In the genomic region with DNA sequence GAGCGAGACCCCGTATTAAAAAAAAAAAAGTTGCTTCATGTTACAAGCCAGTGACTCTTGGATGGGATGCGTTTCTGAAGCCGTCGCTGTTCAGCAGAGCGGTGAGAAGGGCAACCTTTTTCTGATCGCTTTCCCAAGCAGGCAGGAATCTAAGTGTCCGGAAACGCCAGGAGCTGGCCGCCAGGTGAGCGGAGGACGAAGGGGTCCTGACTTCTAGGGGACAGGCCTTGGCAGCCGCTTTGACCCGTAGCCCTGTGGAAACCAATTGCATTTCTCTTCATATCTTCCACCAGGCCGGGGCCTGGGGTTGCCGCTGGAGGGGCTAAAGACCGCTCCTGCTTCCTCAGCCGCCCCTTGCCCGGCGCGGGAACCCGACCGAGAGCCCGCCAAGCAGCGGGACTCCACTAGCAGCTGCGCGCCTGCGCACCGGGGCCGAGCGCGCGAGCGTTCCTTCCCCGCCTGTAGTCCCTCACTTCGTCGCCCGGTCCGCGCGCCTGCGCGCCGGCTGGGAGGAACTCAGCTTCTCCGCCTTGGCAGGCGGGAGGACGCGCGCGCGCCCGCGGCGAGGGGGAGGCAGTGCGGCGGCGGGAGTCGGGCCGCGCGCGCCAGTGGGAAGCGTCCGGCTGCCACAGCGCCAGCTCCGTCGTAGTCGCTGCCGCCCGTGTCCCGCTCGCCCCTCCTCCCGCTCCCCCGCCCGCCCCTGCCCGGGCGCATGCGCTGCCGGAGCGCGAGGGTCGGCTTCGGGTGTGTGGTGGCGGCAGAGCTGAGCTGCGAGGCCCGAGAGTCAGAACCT, we compare ENCODE assay signal across 8 cellular contexts. TPM values are rescaled to one million over a fixed set of nuclear protein-coding genes. Genes with fewer than 3 reads are reported as not detected.
A peak's percentile ranks its signal among the peaks of the same experiment; 100 is the strongest.
DNase-seq lines count a peak whose midpoint lies in the region; ATAC-seq and TF ChIP-seq lines count a peak whose summit lies in the region.

A gene with protein sequence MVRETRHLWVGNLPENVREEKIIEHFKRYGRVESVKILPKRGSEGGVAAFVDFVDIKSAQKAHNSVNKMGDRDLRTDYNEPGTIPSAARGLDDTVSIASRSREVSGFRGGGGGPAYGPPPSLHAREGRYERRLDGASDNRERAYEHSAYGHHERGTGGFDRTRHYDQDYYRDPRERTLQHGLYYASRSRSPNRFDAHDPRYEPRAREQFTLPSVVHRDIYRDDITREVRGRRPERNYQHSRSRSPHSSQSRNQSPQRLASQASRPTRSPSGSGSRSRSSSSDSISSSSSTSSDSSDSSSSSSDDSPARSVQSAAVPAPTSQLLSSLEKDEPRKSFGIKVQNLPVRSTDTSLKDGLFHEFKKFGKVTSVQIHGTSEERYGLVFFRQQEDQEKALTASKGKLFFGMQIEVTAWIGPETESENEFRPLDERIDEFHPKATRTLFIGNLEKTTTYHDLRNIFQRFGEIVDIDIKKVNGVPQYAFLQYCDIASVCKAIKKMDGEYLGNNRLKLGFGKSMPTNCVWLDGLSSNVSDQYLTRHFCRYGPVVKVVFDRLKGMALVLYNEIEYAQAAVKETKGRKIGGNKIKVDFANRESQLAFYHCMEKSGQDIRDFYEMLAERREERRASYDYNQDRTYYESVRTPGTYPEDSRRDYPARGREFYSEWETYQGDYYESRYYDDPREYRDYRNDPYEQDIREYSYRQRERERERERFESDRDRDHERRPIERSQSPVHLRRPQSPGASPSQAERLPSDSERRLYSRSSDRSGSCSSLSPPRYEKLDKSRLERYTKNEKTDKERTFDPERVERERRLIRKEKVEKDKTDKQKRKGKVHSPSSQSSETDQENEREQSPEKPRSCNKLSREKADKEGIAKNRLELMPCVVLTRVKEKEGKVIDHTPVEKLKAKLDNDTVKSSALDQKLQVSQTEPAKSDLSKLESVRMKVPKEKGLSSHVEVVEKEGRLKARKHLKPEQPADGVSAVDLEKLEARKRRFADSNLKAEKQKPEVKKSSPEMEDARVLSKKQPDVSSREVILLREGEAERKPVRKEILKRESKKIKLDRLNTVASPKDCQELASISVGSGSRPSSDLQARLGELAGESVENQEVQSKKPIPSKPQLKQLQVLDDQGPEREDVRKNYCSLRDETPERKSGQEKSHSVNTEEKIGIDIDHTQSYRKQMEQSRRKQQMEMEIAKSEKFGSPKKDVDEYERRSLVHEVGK (N-terminal part only) (plus strand): TSS at position 608 of the 793 bp plus-strand sequence. CDS start 361 bp downstream, outside the sequence.

- H3K36me3 Mint-ChIP-seq in CD14-positive monocyte = peaks cover 0 to 4% of the 10 kb centered on the region in 2 donors
- peaks cover 8% of the 10 kb centered on the region for H3K36me3 Mint-ChIP-seq in activated CD4-positive, alpha-beta memory T cell treated with anti-CD3 and anti-CD28 coated beads for 36 hours

- H3K4me3 Mint-ChIP-seq in CD14-positive monocyte = peak within 1 kb of the TSS; percentile 99 to 100
- H3K4me3 Mint-ChIP-seq in activated CD4-positive, alpha-beta memory T cell treated with anti-CD3 and anti-CD28 coated beads for 36 hours = peak within 1 kb of the TSS; percentile 98

- peak within 1 kb of the TSS; percentile 96 to 99 (median 98) for H3K27ac Mint-ChIP-seq in CD14-positive monocyte
- H3K27ac Mint-ChIP-seq in activated CD4-positive, alpha-beta memory T cell treated with anti-CD3 and anti-CD28 coated beads for 36 hours = peak within 1 kb of the TSS; percentile 93

- intact Hi-C loops in CD14-positive monocyte (cut with micrococcal nuclease) = loop anchor here (1.0 to 5.0 kb wide), 2 partner anchors 13 to 35 kb away; no protein-coding TSS in a partner anchor
- intact Hi-C loops in activated CD4-positive, alpha-beta memory T cell treated with anti-CD3 and anti-CD28 coated beads for 36 hours (cut with micrococcal nuclease) = loop anchor here (1.0 to 2.0 kb wide), 4 partner anchors 12 to 320 kb away; a partner anchor contains a TSS
- intact Hi-C loops in right lobe of liver (cut with DNase I) = no loop called here

- under 1% methylated on average over 25 of the region's 86 CpGs for WGBS in right lobe of liver (ENCODE audit: insufficient coverage, low coverage, low lambda C conversion rate, missing lambda C conversion rate)

- H3K4me1 ChIP-seq in right lobe of liver = peaks cover 0 to 61% (median 16%) of the 10 kb centered on the region in 4 donors

- H3K4me3 ChIP-seq in right lobe of liver = peak within 1 kb of the TSS; percentile 74 to 87 (median 85)

- no peaks in the 10 kb centered on the region for H3K36me3 ChIP-seq in right lobe of liver

- no peaks in the 10 kb centered on the region for H3K27me3 Mint-ChIP-seq in CD14-positive monocyte (ENCODE audit: low read depth in 3 of 3)
- H3K27me3 Mint-ChIP-seq in activated CD4-positive, alpha-beta memory T cell treated with anti-CD3 and anti-CD28 coated beads for 36 hours = no peaks in the 10 kb centered on the region

- ATAC-seq in GM19452 (IDR thresholded peaks at IDR 0.05; ENCODE audit: unreplicated experiment) (peak; percentile 55), right lobe of liver (peak; percentile 79 to 89 (median 85))

- H3K4me1 Mint-ChIP-seq in CD14-positive monocyte = peaks cover 43% of the 10 kb centered on the region
- H3K4me1 Mint-ChIP-seq in activated CD4-positive, alpha-beta memory T cell treated with anti-CD3 and anti-CD28 coated beads for 36 hours (ENCODE audit: low read depth) = peaks cover 45% of the 10 kb centered on the region

- no peak for TF ChIP-seq CTCF in CD14-positive monocyte (IDR thresholded peaks at IDR 0.05)
- TF ChIP-seq CTCF in right lobe of liver (IDR thresholded peaks at IDR 0.05) = peak in 1 of 4 donors; percentile 14

- CTCF ChIA-PET in activated CD4-positive, alpha-beta memory T cell treated with anti-CD3 and anti-CD28 coated beads for 36 hours (lab: Charles Lee) = interaction anchor here (0.8 to 2.6 kb wide), 5 partner anchors 10 to 160 kb away, joined by 3 to 17 read pairs (median 9); no protein-coding TSS in a partner anchor

- H3K27me3 ChIP-seq in right lobe of liver = no peaks in the 10 kb centered on the region

- no peaks in the 10 kb centered on the region for H3K9me3 ChIP-seq in right lobe of liver

- peaks cover 0 to 1% (median 0%) of the 10 kb centered on the region in 7 donors for H3K9me3 Mint-ChIP-seq in CD14-positive monocyte
- H3K9me3 Mint-ChIP-seq in activated CD4-positive, alpha-beta memory T cell treated with anti-CD3 and anti-CD28 coated beads for 36 hours = no peaks in the 10 kb centered on the region

- peak within 1 kb of the TSS; percentile 95 to 99 (median 97) for H3K27ac ChIP-seq in right lobe of liver

- POLR2A ChIA-PET in activated CD4-positive, alpha-beta memory T cell treated with anti-CD3 and anti-CD28 coated beads for 36 hours (lab: Charles Lee) = interaction anchor here (0.6 to 5.2 kb wide), 12 partner anchors 10 to 229 kb away, joined by 3 to 97 read pairs (median 4); a partner anchor contains a TSS

- DNase-seq in CD14-positive monocyte (ENCODE audit: low spot score) = peak; percentile 98
- peak; percentile 96 for DNase-seq in HK-2 (ENCODE audit: unreplicated experiment)
- DNase-seq in NCI-H82 treated with DMSO at 0.1 percent for 48 hours (lab: John Stamatoyannopoulos, UW; ENCODE audit: unreplicated experiment) = peak; percentile 86
- DNase-seq in activated CD4-positive, alpha-beta memory T cell treated with anti-CD3 and anti-CD28 coated beads for 36 hours = peak; percentile 98
- DNase-seq in dermis microvascular lymphatic vessel endothelial cell (ENCODE audit: low read depth in 2 of 2) = peak; percentile 94 to 98
- peak; percentile 99 for DNase-seq in right lobe of liver
- peak; percentile 97 for DNase-seq in stimulated activated CD4-positive, alpha-beta T cell treated with anti-CD3 and anti-CD28 coated beads, Interleukin-4, amount 100 ng/mL, for 24 hours

- TF ChIP-seq POLR2A in right lobe of liver (IDR thresholded peaks at IDR 0.05) = peak; percentile 90

RNA-seq across cellular contexts. Expression of the gene that starts here (rescaled TPM):
- polyA plus RNA-seq in CD14-positive monocyte = 1 to 10 TPM; 3.1 to 6.1 TPM
- total RNA-seq in activated CD4-positive, alpha-beta memory T cell treated with anti-CD3 and anti-CD28 coated beads for 36 hours = 10 to 100 TPM; 37.0 to 41.9 TPM
- 10.8 and 12.5 TPM in 2 replicates for total RNA-seq in dermis microvascular lymphatic vessel endothelial cell
- total RNA-seq in right lobe of liver = 10 to 100 TPM; 13.5 to 33.7 (median 23.2) TPM

Comparison
In these comparisons a context has a peak if more than half of its experiments do, and no peak if none do; other contexts are left out.
1. Peak in every context shown above with its lines: DNase-seq, ATAC-seq, H3K4me3 ChIP-seq and H3K27ac ChIP-seq.
2. intact Hi-C loops: an anchor here in CD14-positive monocyte (1.0 to 5.0 kb wide) and activated CD4-positive, alpha-beta memory T cell treated with anti-CD3 and anti-CD28 coated beads for 36 hours (1.0 to 2.0 kb wide); none called in right lobe of liver.